Comparison of ENCODE assay signal across 8 cellular contexts in the genomic region with DNA sequence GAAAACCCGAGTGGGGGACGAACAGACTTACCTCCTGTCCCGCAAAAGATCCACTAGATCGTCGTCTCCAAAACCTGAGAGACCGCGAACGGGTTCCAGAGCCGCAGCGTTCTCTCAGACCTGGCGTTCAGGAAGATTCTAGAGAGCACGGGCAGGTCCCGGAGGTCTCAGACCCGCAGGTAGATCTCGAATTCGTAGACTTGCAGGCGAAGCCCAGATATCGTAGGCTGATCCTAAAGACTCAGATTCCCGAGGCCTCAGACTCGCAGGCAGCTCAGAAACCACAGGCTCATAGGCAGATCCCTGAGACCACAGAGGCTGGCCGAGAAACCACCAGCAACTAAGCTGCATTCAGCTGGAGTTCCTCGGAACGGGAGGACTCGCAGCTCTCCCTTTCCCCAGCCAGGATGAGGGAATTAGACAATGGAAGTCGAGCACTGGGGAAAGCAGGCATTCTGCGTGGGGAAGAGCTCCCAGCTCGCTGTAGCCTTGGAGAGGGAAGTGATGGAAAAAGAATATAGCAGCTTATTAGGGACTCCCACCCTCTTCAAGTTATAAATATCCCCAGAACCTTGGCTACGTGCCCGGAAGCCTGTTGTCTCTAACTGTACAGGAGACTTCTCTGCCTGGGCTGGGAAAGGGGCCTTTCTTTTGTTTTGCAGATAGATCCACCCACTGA. TPM values are rescaled to one million over a fixed set of nuclear protein-coding genes. Genes with fewer than 3 reads are reported as not detected.
DNase-seq lines count a peak whose midpoint lies in the region; ATAC-seq and TF ChIP-seq lines count a peak whose summit lies in the region.

A gene (minus strand): TSS at position 502 of the 679 bp plus-strand sequence. CDS start 1,831 bp downstream, outside the sequence.

- peak within 1 kb of the TSS; percentile 89 for H3K27ac ChIP-seq in CD4-positive, alpha-beta memory T cell (ENCODE audit: low read depth, low read length)
- H3K27ac ChIP-seq in PC-3 (ENCODE audit: low read length): peak within 1 kb of the TSS; percentile 74
- peak within 1 kb of the TSS; percentile 94 to 100 (median 98) for H3K27ac ChIP-seq in transverse colon

- peaks cover 0 to 4% (median under 1%) of the 10 kb centered on the region in 8 donors for H3K9me3 Mint-ChIP-seq in CD4-positive, alpha-beta memory T cell
- peaks cover 2% of the 10 kb centered on the region for H3K9me3 Mint-ChIP-seq in activated naive CD4-positive, alpha-beta T cell treated with anti-CD3 and anti-CD28 coated beads for 36 hours
- H3K9me3 Mint-ChIP-seq in natural killer cell: no peaks in the 10 kb centered on the region

- DNase-seq in CD4-positive, alpha-beta memory T cell: peak; percentile 19 to 65 (median 26)
- peak; percentile 61 for DNase-seq in Jurkat, Clone E6-1 (ENCODE audit: low read depth, low spot score)
- DNase-seq in PC-3: peak; percentile 53
- peak; percentile 70 for DNase-seq in activated naive CD4-positive, alpha-beta T cell treated with anti-CD3 and anti-CD28 coated beads for 36 hours
- peak; percentile 66 to 82 for DNase-seq in foreskin fibroblast
- no peak for DNase-seq in natural killer cell
- peak; percentile 78 for DNase-seq in transverse colon

- no peaks in the 10 kb centered on the region for H3K27me3 ChIP-seq in CD4-positive, alpha-beta memory T cell (ENCODE audit: insufficient read depth, low read length)
- no peaks in the 10 kb centered on the region for H3K27me3 ChIP-seq in PC-3 (ENCODE audit: low read length)
- no peaks in the 10 kb centered on the region for H3K27me3 ChIP-seq in transverse colon

- H3F3A ChIP-seq in PC-3 (ENCODE audit: low read length, unreplicated experiment): no peaks in the 10 kb centered on the region

- H4K20me1 ChIP-seq in PC-3 (ENCODE audit: low read length): no peaks in the 10 kb centered on the region

- H2AFZ ChIP-seq in PC-3 (ENCODE audit: low read length): peak within 1 kb of the TSS; percentile 100

- H3K4me2 ChIP-seq in PC-3 (ENCODE audit: low read length): peak within 1 kb of the TSS; percentile 100

- peak within 1 kb of the TSS; percentile 96 to 99 (median 99) for H3K4me3 Mint-ChIP-seq in CD4-positive, alpha-beta memory T cell
- peak within 1 kb of the TSS; percentile 97 for H3K4me3 Mint-ChIP-seq in activated naive CD4-positive, alpha-beta T cell treated with anti-CD3 and anti-CD28 coated beads for 36 hours
- H3K4me3 Mint-ChIP-seq in natural killer cell: peak within 1 kb of the TSS; percentile 95

- TF ChIP-seq EP300 in transverse colon (IDR thresholded peaks at IDR 0.05; ENCODE audit: low read depth): no peak

- BruUV-seq in PC-3 (replicated peaks; lab: Mats Ljungman, UMichigan): TSS peak; percentile 69

- peak within 1 kb of the TSS; percentile 95 to 100 (median 98) for H3K27ac Mint-ChIP-seq in CD4-positive, alpha-beta memory T cell
- peak within 1 kb of the TSS; percentile 98 for H3K27ac Mint-ChIP-seq in activated naive CD4-positive, alpha-beta T cell treated with anti-CD3 and anti-CD28 coated beads for 36 hours
- peak within 1 kb of the TSS; percentile 93 to 98 for H3K27ac Mint-ChIP-seq in natural killer cell

- no peak for TF ChIP-seq CTCF in PC-3 (conservative IDR thresholded peaks at IDR 0.05; ENCODE audit: low read depth, low read length)
- no peak for TF ChIP-seq CTCF in foreskin fibroblast (IDR thresholded peaks at IDR 0.05; ENCODE audit: low read depth, low read length)
- TF ChIP-seq CTCF in natural killer cell (IDR thresholded peaks at IDR 0.05): no peak
- no peak for TF ChIP-seq CTCF in transverse colon (IDR thresholded peaks at IDR 0.05)

- peaks cover 17 to 32% of the 10 kb centered on the region in 2 donors for H3K36me3 Mint-ChIP-seq in CD4-positive, alpha-beta memory T cell
- H3K36me3 Mint-ChIP-seq in activated naive CD4-positive, alpha-beta T cell treated with anti-CD3 and anti-CD28 coated beads for 36 hours (ENCODE audit: low read depth): peaks cover 13% of the 10 kb centered on the region
- H3K36me3 Mint-ChIP-seq in natural killer cell: no peaks in the 10 kb centered on the region

- peaks cover 17 to 46% (median 28%) of the 10 kb centered on the region in 4 donors for H3K4me1 Mint-ChIP-seq in CD4-positive, alpha-beta memory T cell
- H3K4me1 Mint-ChIP-seq in activated naive CD4-positive, alpha-beta T cell treated with anti-CD3 and anti-CD28 coated beads for 36 hours (ENCODE audit: low read depth): peaks cover 22% of the 10 kb centered on the region
- peaks cover 35 to 43% of the 10 kb centered on the region in 2 donors for H3K4me1 Mint-ChIP-seq in natural killer cell

- peak within 1 kb of the TSS; percentile 98 to 100 for H3K4me3 ChIP-seq in CD4-positive, alpha-beta memory T cell (ENCODE audit: low read length in 2 of 2)
- H3K4me3 ChIP-seq in Jurkat, Clone E6-1 (ENCODE audit: low read length): peak within 1 kb of the TSS; percentile 71
- H3K4me3 ChIP-seq in PC-3 (ENCODE audit: low read length): peak within 1 kb of the TSS; percentile 93
- H3K4me3 ChIP-seq in foreskin fibroblast (ENCODE audit: low read depth in 1 of 2, low read length in 2 of 2): peak within 1 kb of the TSS; percentile 85 to 99
- H3K4me3 ChIP-seq in transverse colon: peak within 1 kb of the TSS; percentile 72 to 97 (median 84)

- CTCF ChIA-PET in CD4-positive, alpha-beta memory T cell (lab: Charles Lee; ENCODE audit: partially characterized antibody): no interaction called here
- CTCF ChIA-PET in PC-3 (lab: Charles Lee): interaction anchor here (0.7 to 3.4 kb wide), 2 partner anchors 25 to 34 kb away, joined by 9 to 13 read pairs; a partner anchor contains a TSS
- CTCF ChIA-PET in activated naive CD4-positive, alpha-beta T cell treated with anti-CD3 and anti-CD28 coated beads for 36 hours (lab: Charles Lee): interaction anchor here (0.9 to 1.5 kb wide), 2 partner anchors 29 to 170 kb away, joined by 3 to 5 read pairs; no protein-coding TSS in a partner anchor

- H3K27me3 Mint-ChIP-seq in CD4-positive, alpha-beta memory T cell: no peaks in the 10 kb centered on the region
- H3K27me3 Mint-ChIP-seq in activated naive CD4-positive, alpha-beta T cell treated with anti-CD3 and anti-CD28 coated beads for 36 hours (ENCODE audit: low read depth): no peaks in the 10 kb centered on the region
- H3K27me3 Mint-ChIP-seq in natural killer cell (ENCODE audit: low read depth in 2 of 2): no peaks in the 10 kb centered on the region

- H3K79me2 ChIP-seq in PC-3 (ENCODE audit: low read length): peaks cover 53% of the 10 kb centered on the region

- in situ Hi-C loops in transverse colon (cut with MboI; ENCODE audit: low pct_ligation_motif_present in 1 of 4, low pct_unique_long_range_greater_than_20kb in 1 of 4, low sequenced_read_pairs in 3 of 4): no loop called here

- peak within 1 kb of the TSS; percentile 94 for H3K9ac ChIP-seq in PC-3 (ENCODE audit: low read length)

- H3K36me3 ChIP-seq in CD4-positive, alpha-beta memory T cell (ENCODE audit: insufficient read depth, low read length): no peaks in the 10 kb centered on the region
- peaks cover 13% of the 10 kb centered on the region for H3K36me3 ChIP-seq in PC-3 (ENCODE audit: low read depth, low read length)
- peaks cover 0 to 21% (median 2%) of the 10 kb centered on the region in 4 donors for H3K36me3 ChIP-seq in transverse colon

- H3K9me3 ChIP-seq in CD4-positive, alpha-beta memory T cell (ENCODE audit: control insufficient read depth in 1 of 2, low read length in 2 of 2): no peaks in the 10 kb centered on the region
- peaks cover 5% of the 10 kb centered on the region for H3K9me3 ChIP-seq in PC-3 (ENCODE audit: low read length)
- H3K9me3 ChIP-seq in transverse colon: peaks cover 0 to 7% of the 10 kb centered on the region in 2 donors

- POLR2A ChIA-PET in CD4-positive, alpha-beta memory T cell (lab: Charles Lee; ENCODE audit: partially characterized antibody): interaction anchor here (5.4 kb wide), 1 partner anchor 24 kb away, joined by 112 read pairs; a partner anchor contains a TSS
- POLR2A ChIA-PET in PC-3 (lab: Charles Lee; ENCODE audit: unreplicated experiment): interaction anchor here (0.6 to 1.1 kb wide), 4 partner anchors 12 to 185 kb away, joined by 3 to 8 read pairs (median 4); no protein-coding TSS in a partner anchor

- intact Hi-C loops in CD4-positive, alpha-beta memory T cell (cut with micrococcal nuclease): loop anchor here (5.0 to 10.0 kb wide), 2 partner anchors 325 to 1273 kb away; a partner anchor contains a TSS
- intact Hi-C loops in PC-3 (cut with micrococcal nuclease) (no loop called here), natural killer cell (cut with micrococcal nuclease) (no loop called here), transverse colon (cut with DNase I; ENCODE audit: low total_unique reads) (no loop called here)
- intact Hi-C loops in activated naive CD4-positive, alpha-beta T cell treated with anti-CD3 and anti-CD28 coated beads for 36 hours (cut with micrococcal nuclease): loop anchor here (5.0 to 10.0 kb wide), 2 partner anchors 375 to 498 kb away; a partner anchor contains a TSS

- TF ChIP-seq POLR2A in transverse colon (IDR thresholded peaks at IDR 0.05): peak; percentile 11

- peaks cover 22% of the 10 kb centered on the region for H3K4me1 ChIP-seq in CD4-positive, alpha-beta memory T cell (ENCODE audit: insufficient read depth, low read length)
- H3K4me1 ChIP-seq in PC-3 (ENCODE audit: insufficient read depth, low read length) (peaks cover 26% of the 10 kb centered on the region), transverse colon (peaks cover 16 to 39% (median 37%) of the 10 kb centered on the region in 4 donors)

- no peaks in the 10 kb centered on the region for H3K9me2 ChIP-seq in PC-3 (replicated peaks; ENCODE audit: low read length)

- ATAC-seq in PC-3 (no peak), natural killer cell (no peak), GM18861 (IDR thresholded peaks at IDR 0.05; ENCODE audit: unreplicated experiment) (no peak)

- WGBS in transverse colon (ENCODE audit: low coverage in 1 of 2), 2 donors: 3% methylated on average over 29 of the region's 29 CpGs; no CpG with 5 or more reads in 1 of the 2 donors

RNA-seq across cellular contexts. Expression of the gene that starts here (rescaled TPM):
- 10 to 100 TPM; 11.0 to 11.9 TPM for total RNA-seq in CD4-positive, alpha-beta memory T cell
- polyA plus RNA-seq in CD4-positive, alpha-beta memory T cell: 1 to 10 TPM; 1.7 to 3.5 TPM
- polyA plus RNA-seq in Jurkat, Clone E6-1 (2012; ENCODE audit: insufficient read depth, insufficient read length): 6.7 TPM
- total RNA-seq in PC-3 (2014; rRNA removed) (7.8 and 10.5 TPM in 2 replicates), natural killer cell (1 to 10 TPM; 4.5 to 7.8 (median 5.7) TPM), transverse colon (100 to 1,000 TPM in 1 of 4 donors, 10 to 100 TPM in 3; 12.5 to 125 (median 12.9) TPM)
- total RNA-seq in activated naive CD4-positive, alpha-beta T cell treated with anti-CD3 and anti-CD28 coated beads for 36 hours: 1 to 10 TPM; 3.3 to 3.5 TPM

Comparison
In these comparisons a context has a peak if more than half of its experiments do, and no peak if none do; other contexts are left out.
1. intact Hi-C loops: an anchor here in CD4-positive, alpha-beta memory T cell (5.0 to 10.0 kb wide) and activated naive CD4-positive, alpha-beta T cell treated with anti-CD3 and anti-CD28 coated beads for 36 hours (5.0 to 10.0 kb wide); none called in PC-3, natural killer cell and transverse colon.